ENCODE assay signal across 8 cellular contexts in the genomic region with DNA sequence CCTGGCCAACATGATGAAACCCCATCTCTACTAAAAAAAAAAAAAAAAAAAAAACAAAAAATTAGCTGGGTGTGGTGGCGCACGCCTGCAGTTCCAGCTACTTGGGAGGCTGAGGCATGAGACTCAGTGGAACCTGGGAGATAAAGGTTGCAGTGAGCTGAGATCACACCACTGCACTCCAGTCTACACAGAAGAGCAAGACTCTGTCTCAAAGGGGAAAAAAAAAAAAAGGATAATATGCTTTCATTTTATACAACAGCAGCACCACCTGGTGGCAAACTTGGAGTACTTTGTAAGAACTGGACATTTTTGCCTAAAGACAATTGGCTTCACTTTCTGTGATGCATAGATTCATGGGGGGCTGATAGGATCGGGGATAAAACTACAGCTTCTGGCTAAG. TPM values are rescaled to one million over a fixed set of nuclear protein-coding genes. Genes with fewer than 3 reads are reported as not detected.
DNase-seq lines count a peak whose midpoint lies in the region; ATAC-seq and TF ChIP-seq lines count a peak whose summit lies in the region.

No MANE protein-coding gene starts in this region.

- no peak overlapping the region for H2AFZ ChIP-seq in DND-41 (ENCODE audit: low read depth, low read length)

- H3K27ac ChIP-seq in DND-41 (ENCODE audit: low read length): no peak overlapping the region
- no peak overlapping the region for H3K27ac ChIP-seq in left ventricle myocardium inferior (replicated peaks)
- no peak overlapping the region for H3K27ac ChIP-seq in spleen

- no peaks in the 10 kb centered on the region for H3K27me3 Mint-ChIP-seq in activated naive CD8-positive, alpha-beta T cell treated with anti-CD3 and anti-CD28 coated beads, Interleukin-2, amount 10 ng/mL, durations not matched to agents 7 days and 5 days

- POLR2A ChIA-PET in activated naive CD8-positive, alpha-beta T cell treated with anti-CD3 and anti-CD28 coated beads, Interleukin-2, amount 10 ng/mL, durations not matched to agents 7 days and 5 days (lab: Charles Lee): interaction anchor here (0.6 to 1.2 kb wide), 5 partner anchors 9 to 420 kb away, joined by 3 to 8 read pairs (median 4); a partner anchor contains a TSS

- ATAC-seq in DND-41 (ENCODE audit: insufficient read depth, low read depth) (peak; percentile 72), GM21423 (IDR thresholded peaks at IDR 0.05; ENCODE audit: unreplicated experiment) (no peak)
- peak; percentile 45 for ATAC-seq in activated naive CD8-positive, alpha-beta T cell treated with anti-CD3 and anti-CD28 coated beads, Interleukin-2, amount 10 ng/mL, durations not matched to agents 7 days and 5 days (ENCODE audit: low read depth)

- H3K79me2 ChIP-seq in DND-41 (ENCODE audit: insufficient read depth, low read length): peaks cover 80% of the 10 kb centered on the region

- H3K27me3 ChIP-seq in DND-41 (ENCODE audit: insufficient read depth, low read length, poor library complexity) (no peaks in the 10 kb centered on the region), left ventricle myocardium inferior (ENCODE audit: low read depth) (no peaks in the 10 kb centered on the region), spleen (replicated peaks in 1 of 7) (no peaks in the 10 kb centered on the region)

- H3K4me1 ChIP-seq in DND-41 (ENCODE audit: insufficient read depth, low read length) (no peaks in the 10 kb centered on the region), left ventricle myocardium inferior (peaks cover 18% of the 10 kb centered on the region), spleen (peaks cover 7 to 68% (median 16%) of the 10 kb centered on the region in 6 donors)

- H3K9me3 Mint-ChIP-seq in activated naive CD8-positive, alpha-beta T cell treated with anti-CD3 and anti-CD28 coated beads, Interleukin-2, amount 10 ng/mL, durations not matched to agents 7 days and 5 days: no peaks in the 10 kb centered on the region

- peaks cover 12% of the 10 kb centered on the region for H3K4me1 Mint-ChIP-seq in activated naive CD8-positive, alpha-beta T cell treated with anti-CD3 and anti-CD28 coated beads, Interleukin-2, amount 10 ng/mL, durations not matched to agents 7 days and 5 days

- TF ChIP-seq CTCF in DND-41 (IDR thresholded peaks at IDR 0.05; ENCODE audit: borderline replicate concordance, extremely low read depth, low read length, poor library complexity, severe bottlenecking) (peak; percentile 82), left ventricle myocardium inferior (IDR thresholded peaks at IDR 0.05; ENCODE audit: borderline replicate concordance) (peak; percentile 74), spleen (IDR thresholded peaks at IDR 0.05 in 8 of 11, conservative IDR thresholded peaks at IDR 0.05 in 3 of 11) (peak; percentile 50 to 78 (median 68))

- WGBS in spleen, 5 donors: 85 to 87% (median 85%) methylated on average over 3 of the region's 3 CpGs

- H3K9me3 ChIP-seq in DND-41 (ENCODE audit: insufficient read depth, low read length, severe bottlenecking) (no peaks in the 10 kb centered on the region), left ventricle myocardium inferior (replicated peaks) (no peaks in the 10 kb centered on the region), spleen (no peaks in the 10 kb centered on the region)

- no peak overlapping the region for H3K4me2 ChIP-seq in DND-41 (ENCODE audit: insufficient read depth, low read length)

- TF ChIP-seq POLR2A in spleen (IDR thresholded peaks at IDR 0.05): no peak

- no peak overlapping the region for H3K9ac ChIP-seq in DND-41 (ENCODE audit: low read depth, low read length)

- peak overlapping the region; percentile 44 for H3K27ac Mint-ChIP-seq in activated naive CD8-positive, alpha-beta T cell treated with anti-CD3 and anti-CD28 coated beads, Interleukin-2, amount 10 ng/mL, durations not matched to agents 7 days and 5 days

- H3K4me3 ChIP-seq in DND-41 (ENCODE audit: low read depth in 1 of 2, low read length in 2 of 2) (no peak overlapping the region), left ventricle myocardium inferior (no peak overlapping the region), spleen (no peak overlapping the region)

- H3K4me3 Mint-ChIP-seq in activated naive CD8-positive, alpha-beta T cell treated with anti-CD3 and anti-CD28 coated beads, Interleukin-2, amount 10 ng/mL, durations not matched to agents 7 days and 5 days: no peak overlapping the region

- peaks cover 73% of the 10 kb centered on the region for H3K36me3 ChIP-seq in DND-41 (ENCODE audit: insufficient read depth, low read length)
- H3K36me3 ChIP-seq in left ventricle myocardium inferior: peaks cover 32% of the 10 kb centered on the region
- peaks cover 4 to 63% (median 30%) of the 10 kb centered on the region in 6 donors for H3K36me3 ChIP-seq in spleen

- peaks cover 61% of the 10 kb centered on the region for H4K20me1 ChIP-seq in DND-41 (ENCODE audit: insufficient read depth, low read length)

- intact Hi-C loops in left ventricle myocardium inferior (cut with micrococcal nuclease): loop anchor here (5.0 kb wide), 1 partner anchor 222 kb away; no protein-coding TSS in a partner anchor
- intact Hi-C loops in spleen (cut with DNase I; ENCODE audit: low total_unique reads): loop anchor here (10.0 kb wide), 1 partner anchor 419 kb away; no protein-coding TSS in a partner anchor
- intact Hi-C loops in posterior vena cava (cut with DNase I): loop anchor here in 1 of 2 donors (10.0 kb wide), 1 partner anchor 599 kb away; no protein-coding TSS in a partner anchor

- H3K36me3 Mint-ChIP-seq in activated naive CD8-positive, alpha-beta T cell treated with anti-CD3 and anti-CD28 coated beads, Interleukin-2, amount 10 ng/mL, durations not matched to agents 7 days and 5 days: peaks cover 17% of the 10 kb centered on the region

- peak; percentile 67 for DNase-seq in DND-41
- DNase-seq in LoVo (ENCODE audit: low spot score): peak; percentile 57
- DNase-seq in SK-N-DZ (ENCODE audit: low spot score): peak; percentile 83
- DNase-seq in activated naive CD8-positive, alpha-beta T cell treated with anti-CD3 and anti-CD28 coated beads, Interleukin-2, amount 10 ng/mL, durations not matched to agents 7 days and 5 days: no peak
- no peak for DNase-seq in left ventricle myocardium inferior
- DNase-seq in spleen: peak; percentile 20
- no peak for DNase-seq in posterior vena cava (ENCODE audit: low spot score)

RNA-seq across cellular contexts. Expression of a gene that starts 8.5 kb away (rescaled TPM):
- 135 and 144 TPM in 2 replicates for polyA plus RNA-seq in SK-N-DZ (2014; cell fraction: cytosol; rRNA removed)
- polyA plus RNA-seq in SK-N-DZ (2014; cell fraction: nucleus; rRNA removed): 91.1 and 114 TPM in 2 replicates
- total RNA-seq in activated naive CD8-positive, alpha-beta T cell treated with anti-CD3 and anti-CD28 coated beads, Interleukin-2, amount 10 ng/mL, durations not matched to agents 7 days and 5 days: 100 to 1,000 TPM; 126 to 132 TPM
- 52.4 TPM for total RNA-seq in left ventricle myocardium inferior
- 100 to 1,000 TPM in 2 of 7 donors, 10 to 100 TPM in 5; 82.9 to 125 (median 89.2) TPM for total RNA-seq in spleen
- 10 to 100 TPM; 46.9 to 75.3 (median 58.9) TPM for polyA plus RNA-seq in spleen
- 10 to 100 TPM; 55.0 to 67.0 TPM for total RNA-seq in posterior vena cava

RNA-seq across cellular contexts. Expression of a gene that starts 8.6 kb away (rescaled TPM):
- 22.8 and 30.1 TPM in 2 replicates for polyA plus RNA-seq in SK-N-DZ (2014; cell fraction: cytosol; rRNA removed)
- polyA plus RNA-seq in SK-N-DZ (2014; cell fraction: nucleus; rRNA removed): 33.6 and 43.8 TPM in 2 replicates
- 10 to 100 TPM; 40.5 to 41.4 TPM for total RNA-seq in activated naive CD8-positive, alpha-beta T cell treated with anti-CD3 and anti-CD28 coated beads, Interleukin-2, amount 10 ng/mL, durations not matched to agents 7 days and 5 days
- 30.4 TPM for total RNA-seq in left ventricle myocardium inferior
- total RNA-seq in spleen: 10 to 100 TPM; 13.7 to 37.9 (median 25.0) TPM
- 10 to 100 TPM; 12.6 to 16.3 (median 15.4) TPM for polyA plus RNA-seq in spleen
- 10 to 100 TPM; 32.8 to 36.9 TPM for total RNA-seq in posterior vena cava

RNA-seq across cellular contexts. Expression of a gene that starts 18.4 kb away (rescaled TPM):
- 0.03 and 0.42 TPM in 2 replicates for polyA plus RNA-seq in SK-N-DZ (2014; cell fraction: cytosol; rRNA removed)
- 0.63 and 16.9 TPM in 2 replicates for polyA plus RNA-seq in SK-N-DZ (2014; cell fraction: nucleus; rRNA removed)
- total RNA-seq in activated naive CD8-positive, alpha-beta T cell treated with anti-CD3 and anti-CD28 coated beads, Interleukin-2, amount 10 ng/mL, durations not matched to agents 7 days and 5 days: 1 to 10 TPM; 1.2 to 1.6 TPM
- 0.27 TPM for total RNA-seq in left ventricle myocardium inferior
- total RNA-seq in spleen: 1 to 10 TPM in 1 of 7 donors, under 1 TPM in 6; 0.51 to 2.0 (median 0.77) TPM
- polyA plus RNA-seq in spleen: under 1 TPM; 0.54 to 0.96 (median 0.68) TPM
- total RNA-seq in posterior vena cava: 1 to 10 TPM in 1 of 2 donors, under 1 TPM in 1; 0.88 to 1.3 TPM

Comparison
In these comparisons a context has a peak if more than half of its experiments do, and no peak if none do; other contexts are left out.
1. DNase-seq: peak in DND-41 (single experiment), LoVo (single experiment), SK-N-DZ (single experiment) and spleen (single experiment); none in activated naive CD8-positive, alpha-beta T cell treated with anti-CD3 and anti-CD28 coated beads, Interleukin-2, amount 10 ng/mL, durations not matched to agents 7 days and 5 days (single experiment), left ventricle myocardium inferior (single experiment) and posterior vena cava (single experiment).
2. Peak in every context shown above with its lines, with median percentiles within 50 percentile points of each other: CTCF ChIP-seq.